15 cellular contexts compared by ENCODE assay signal in the genomic region with DNA sequence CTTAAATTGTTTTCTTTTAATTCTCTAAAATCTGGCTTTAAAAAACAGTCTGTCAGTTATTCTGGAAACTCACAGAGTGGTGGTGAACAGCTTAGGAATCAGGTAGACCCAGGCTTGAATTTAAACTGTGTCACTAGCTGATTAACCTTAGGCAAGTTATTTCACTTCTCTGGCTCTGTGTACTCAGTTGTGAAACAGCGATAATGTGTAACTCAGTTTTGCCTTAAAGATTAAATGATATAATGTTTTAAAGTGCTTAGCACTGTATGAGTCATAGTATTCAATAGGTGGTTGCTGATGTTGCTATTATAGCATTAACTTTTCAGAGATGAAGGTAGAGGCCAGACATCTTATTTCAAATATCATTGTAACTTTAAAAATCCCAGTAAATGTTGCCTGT. TPM values are rescaled to one million over a fixed set of nuclear protein-coding genes. Genes with fewer than 3 reads are reported as not detected.
A peak's percentile ranks its signal among the peaks of the same experiment; 100 is the strongest.
DNase-seq lines count a peak whose midpoint lies in the region; ATAC-seq and TF ChIP-seq lines count a peak whose summit lies in the region.
"Had no signal": no experiment of that assay in that cellular context is flagged by ENCODE, and none has a peak within 500 bp of the region (broad histone marks: within the 10 kb centered on the region; RNA-seq: fewer than 3 reads in every experiment).

No MANE protein-coding gene starts in this region.

- H3K9ac ChIP-seq in SK-N-SH: no peak overlapping the region

- no peak for TF ChIP-seq CTCF in SK-N-SH (IDR thresholded peaks at IDR 0.05)
- no peak for TF ChIP-seq CTCF in fibroblast of the aortic adventitia (IDR thresholded peaks at IDR 0.05; ENCODE audit: insufficient read depth, low read length)
- no peak for TF ChIP-seq CTCF in progenitor cell of endocrine pancreas (IDR thresholded peaks at IDR 0.05; ENCODE audit: unreplicated experiment)

- H4K20me1 ChIP-seq in SK-N-SH (ENCODE audit: insufficient read depth): no peaks in the 10 kb centered on the region

- CTCF ChIA-PET in SK-N-SH (lab: Yijun Ruan, JAX): interaction anchor here (1.0 kb wide), 1 partner anchor 969 kb away, joined by 3 read pairs; no protein-coding TSS in a partner anchor

- WGBS in SK-N-SH (ENCODE audit: low lambda C conversion rate): 44% methylated on average over 1 of the region's 1 CpG

- no peak overlapping the region for H3K4me3 Mint-ChIP-seq in progenitor cell of endocrine pancreas (ENCODE audit: low read depth)

- no peak for DNase-seq in activated CD4-positive, CD25-positive, alpha-beta regulatory T cell (lab: John Stamatoyannopoulos, UW)
- no peak for DNase-seq in SK-N-SH
- peak; percentile 54 for DNase-seq in fibroblast of the aortic adventitia (ENCODE audit: low read depth)
- DNase-seq in progenitor cell of endocrine pancreas (ENCODE audit: low spot score, unreplicated experiment): no peak
- no peak for DNase-seq in hippocampal formation (lab: John Stamatoyannopoulos, UW)
- no peak for DNase-seq in dedifferentiated amniotic fluid mesenchymal stem cell (ENCODE audit: extremely low spot score)
- DNase-seq: brain microvascular endothelial cell; COR-L47; Kasumi-1; mesenchymal stem cell; NCI-H2029 treated with DMSO at 0.1 percent for 48 hours; stimulated activated CD4-positive, alpha-beta T cell treated with anti-CD3 and anti-CD28 coated beads, Interleukin-12 subunit alpha, Interleukin-12 subunit beta, amount 100 ng/mL, for 4 hours; upper lobe of left lung had no signal

- H3K27ac ChIP-seq in SK-N-SH (ENCODE audit: low read depth in 2 of 2, low read length in 1 of 2): no peak overlapping the region
- H3K27ac ChIP-seq: brain microvascular endothelial cell, upper lobe of left lung had no signal

- no peaks in the 10 kb centered on the region for H3K9me2 ChIP-seq in SK-N-SH

- no peaks in the 10 kb centered on the region for H3K36me3 ChIP-seq in SK-N-SH (replicated peaks in 1 of 2; ENCODE audit: control insufficient read depth in 1 of 2, insufficient read depth in 2 of 2, low read length in 1 of 2)
- H3K36me3 ChIP-seq: brain microvascular endothelial cell, upper lobe of left lung had no signal

- H3K36me3 Mint-ChIP-seq in progenitor cell of endocrine pancreas (ENCODE audit: insufficient read depth): no peaks in the 10 kb centered on the region

- H3K4me3 ChIP-seq in SK-N-SH (ENCODE audit: low read depth in 2 of 2, low read length in 1 of 2): no peak overlapping the region
- no peak overlapping the region for H3K4me3 ChIP-seq in fibroblast of the aortic adventitia (ENCODE audit: low read depth, low read length)
- H3K4me3 ChIP-seq: upper lobe of left lung had no signal

- peak; percentile 71 to 78 for ATAC-seq in activated CD4-positive, CD25-positive, alpha-beta regulatory T cell treated with anti-CD3 and anti-CD28 coated beads, Interleukin-2, amount 50 U/mL, for 24 hours
- ATAC-seq in HG03469 (IDR thresholded peaks at IDR 0.05; ENCODE audit: unreplicated experiment): no peak

- TF ChIP-seq RAD21 in SK-N-SH (IDR thresholded peaks at IDR 0.05; ENCODE audit: low read length): no peak

- H2AFZ ChIP-seq in SK-N-SH (ENCODE audit: low read depth): no peak overlapping the region

- H3K9me3 ChIP-seq in SK-N-SH: no peaks in the 10 kb centered on the region
- H3K9me3 ChIP-seq: upper lobe of left lung had no signal

- H3K4me1 ChIP-seq in SK-N-SH (ENCODE audit: control insufficient read depth in 1 of 2, insufficient read depth in 2 of 2, low read depth in 1 of 2, low read length in 1 of 2): peaks cover 23 to 35% of the 10 kb centered on the region in 2 experiments

- H3K4me2 ChIP-seq in SK-N-SH: peak overlapping the region; percentile 26; the same call in 1 of the 2 replicates

- H3K27ac Mint-ChIP-seq in progenitor cell of endocrine pancreas: peak overlapping the region; percentile 13

- H3K27me3 ChIP-seq in SK-N-SH (ENCODE audit: insufficient read depth): no peaks in the 10 kb centered on the region
- H3K27me3 ChIP-seq: brain microvascular endothelial cell, upper lobe of left lung had no signal

- H3K9me3 Mint-ChIP-seq in progenitor cell of endocrine pancreas (ENCODE audit: low read depth): no peaks in the 10 kb centered on the region

- no peak for TF ChIP-seq EP300 in SK-N-SH (IDR thresholded peaks at IDR 0.05; ENCODE audit: borderline replicate concordance in 1 of 2, low read depth in 1 of 2, low read length in 1 of 2)

- H3K79me2 ChIP-seq in SK-N-SH (ENCODE audit: insufficient read depth): peaks cover 35% of the 10 kb centered on the region; the same call in 1 of the 2 replicates

- H3F3A ChIP-seq in SK-N-SH (replicated peaks; ENCODE audit: insufficient read depth): peaks cover 14% of the 10 kb centered on the region

- POLR2A ChIA-PET in SK-N-SH (lab: Yijun Ruan, JAX): no interaction called here

- H3K27me3 Mint-ChIP-seq in progenitor cell of endocrine pancreas: no peaks in the 10 kb centered on the region

- H3K4me1 Mint-ChIP-seq in progenitor cell of endocrine pancreas (ENCODE audit: low read depth): peaks cover 16% of the 10 kb centered on the region

TF ChIP-seq in SK-N-SH, 30 proteins besides CTCF, POLR2A, EP300 and RAD21:
- TF ChIP-seq, protein P1, sequence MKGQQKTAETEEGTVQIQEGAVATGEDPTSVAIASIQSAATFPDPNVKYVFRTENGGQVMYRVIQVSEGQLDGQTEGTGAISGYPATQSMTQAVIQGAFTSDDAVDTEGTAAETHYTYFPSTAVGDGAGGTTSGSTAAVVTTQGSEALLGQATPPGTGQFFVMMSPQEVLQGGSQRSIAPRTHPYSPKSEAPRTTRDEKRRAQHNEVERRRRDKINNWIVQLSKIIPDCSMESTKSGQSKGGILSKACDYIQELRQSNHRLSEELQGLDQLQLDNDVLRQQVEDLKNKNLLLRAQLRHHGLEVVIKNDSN (IDR thresholded peaks at IDR 0.05; ENCODE audit: borderline replicate concordance, low read depth): no peak
- TF ChIP-seq, protein P2, sequence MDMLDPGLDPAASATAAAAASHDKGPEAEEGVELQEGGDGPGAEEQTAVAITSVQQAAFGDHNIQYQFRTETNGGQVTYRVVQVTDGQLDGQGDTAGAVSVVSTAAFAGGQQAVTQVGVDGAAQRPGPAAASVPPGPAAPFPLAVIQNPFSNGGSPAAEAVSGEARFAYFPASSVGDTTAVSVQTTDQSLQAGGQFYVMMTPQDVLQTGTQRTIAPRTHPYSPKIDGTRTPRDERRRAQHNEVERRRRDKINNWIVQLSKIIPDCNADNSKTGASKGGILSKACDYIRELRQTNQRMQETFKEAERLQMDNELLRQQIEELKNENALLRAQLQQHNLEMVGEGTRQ (IDR thresholded peaks at IDR 0.05; ENCODE audit: borderline replicate concordance, low read depth, low read length): no peak
- peak; percentile 26; the same call in 1 of the 2 replicates for TF ChIP-seq FOSL2 (IDR thresholded peaks at IDR 0.05; ENCODE audit: borderline replicate concordance, low read depth)
TF ChIP-seq in SK-N-SH: peak in this region for 1.

RNA-seq across cellular contexts. Expression of a gene that starts 40.7 kb away (rescaled TPM):
- 10.9 and 13.8 TPM in 2 replicates for polyA plus RNA-seq in SK-N-SH (2012; rRNA removed)
- 8.1 and 9.4 TPM in 2 replicates for polyA plus RNA-seq in SK-N-SH (2012; cell fraction: cytosol; rRNA removed)
- polyA plus RNA-seq in SK-N-SH (2012; cell fraction: nucleus; rRNA removed): 25.1 and 36.3 TPM in 2 replicates
- total RNA-seq in fibroblast of the aortic adventitia (ENCODE audit: low replicate concordance) (33.3 and 38.0 TPM in 2 replicates), progenitor cell of endocrine pancreas (62.9 and 75.3 TPM in 2 replicates)

RNA-seq across cellular contexts. Expression of a gene that starts 40.9 kb away (rescaled TPM):
- 0.18 TPM in 1 of 2 replicates, not detected in the other for polyA plus RNA-seq in SK-N-SH (2012; rRNA removed)
- polyA plus RNA-seq in SK-N-SH (2012; cell fraction: cytosol; rRNA removed): 0.14 and 0.21 TPM in 2 replicates
- 0.08 and 0.46 TPM in 2 replicates for polyA plus RNA-seq in SK-N-SH (2012; cell fraction: nucleus; rRNA removed)
- 0.72 and 9.1 TPM in 2 replicates for total RNA-seq in fibroblast of the aortic adventitia (ENCODE audit: low replicate concordance)
- total RNA-seq in progenitor cell of endocrine pancreas: 3.9 and 4.6 TPM in 2 replicates
